ENCODE assay signal across 8 cellular contexts in the genomic region with DNA sequence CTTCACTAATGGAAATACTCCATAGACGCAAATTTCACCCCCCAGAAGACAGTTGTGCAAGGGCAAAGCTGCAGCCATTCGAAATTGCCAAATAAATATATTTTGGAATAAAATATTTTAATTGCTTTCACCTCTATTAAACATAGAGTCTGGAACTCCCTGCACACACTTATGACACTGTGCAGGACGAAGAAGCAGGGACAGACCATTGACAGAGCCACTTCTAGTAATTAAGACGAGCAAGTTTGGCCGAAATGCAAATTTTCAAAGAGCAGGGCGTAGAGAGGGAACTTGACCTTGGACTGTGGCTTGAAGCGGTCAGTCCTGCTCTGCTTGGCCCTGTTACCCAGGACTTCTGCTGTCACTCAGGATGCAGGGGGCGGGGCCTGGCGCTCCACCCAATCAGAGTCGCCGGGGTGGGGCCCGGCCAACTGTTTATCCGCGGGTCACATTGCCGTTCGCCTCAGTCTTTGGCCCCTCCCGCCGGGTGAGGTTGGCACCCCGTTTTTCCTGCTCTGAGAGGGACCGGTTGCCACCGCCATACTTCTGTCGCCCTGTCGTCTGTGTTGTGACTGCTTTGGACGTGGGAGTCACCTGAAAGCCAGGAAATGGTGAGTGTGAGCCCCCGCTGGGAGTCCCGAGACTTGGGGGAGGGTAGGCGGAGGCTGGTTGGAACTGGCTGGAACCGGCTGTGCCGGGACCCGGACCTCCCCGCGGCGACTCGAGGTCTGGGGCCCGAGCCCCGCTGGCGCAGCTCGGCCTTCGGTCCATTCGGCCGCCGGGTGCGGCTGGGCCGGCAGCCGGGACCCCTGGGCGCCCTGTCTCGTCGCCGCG.
DNase-seq lines count a peak whose midpoint lies in the region; ATAC-seq and TF ChIP-seq lines count a peak whose summit lies in the region.

ZNF844 (plus strand) TSS at position 466 of the 834 bp plus-strand sequence; CDS start at position 609, 143 bp downstream.

- no peaks in the 10 kb centered on the region for H3K4me1 Mint-ChIP-seq in nephron progenitor cell

- ATAC-seq in GM18502 (IDR thresholded peaks at IDR 0.05; ENCODE audit: poor library complexity, unreplicated experiment): peak; percentile 86
- ATAC-seq in HG03103 (IDR thresholded peaks at IDR 0.05; ENCODE audit: low read depth, unreplicated experiment): peak; percentile 68

- peak within 1 kb of the TSS; percentile 92 for H3K4me3 Mint-ChIP-seq in nephron progenitor cell

- DNase-seq in RKO (ENCODE audit: low spot score): peak; percentile 94
- DNase-seq in activated gamma-delta T cell treated with anti-CD3 and anti-CD28 coated beads, Interleukin-2, amount 50 U/mL, for 16 hours (ENCODE audit: low read depth): peak; percentile 51
- peak; percentile 90 to 97 for DNase-seq in foreskin fibroblast
- peak; percentile 92 for DNase-seq in nephron progenitor cell
- peak; percentile 41 to 76 (median 57) for DNase-seq in stimulated activated naive CD4-positive, alpha-beta T cell (lab: John Stamatoyannopoulos, UW)
- no peak for DNase-seq in NCI-H446 treated with DMSO at 0.1 percent for 48 hours (lab: John Stamatoyannopoulos, UW)

- H3K27ac Mint-ChIP-seq in nephron progenitor cell: peak within 1 kb of the TSS; percentile 83

- peaks cover 4% of the 10 kb centered on the region for H3K27me3 Mint-ChIP-seq in nephron progenitor cell (ENCODE audit: low read depth, poor library complexity)

- peak within 1 kb of the TSS; percentile 83 to 94 for H3K4me3 ChIP-seq in foreskin fibroblast (ENCODE audit: low read depth in 1 of 2, low read length in 2 of 2)

- peaks cover 43% of the 10 kb centered on the region for H3K36me3 Mint-ChIP-seq in nephron progenitor cell (ENCODE audit: low read depth)

- TF ChIP-seq CTCF in foreskin fibroblast (IDR thresholded peaks at IDR 0.05; ENCODE audit: low read depth, low read length): no peak
- TF ChIP-seq CTCF in nephron progenitor cell (IDR thresholded peaks at IDR 0.05): no peak

- peaks cover 70% of the 10 kb centered on the region for H3K9me3 Mint-ChIP-seq in nephron progenitor cell
